1 cellular context compared by ENCODE assay signal in the genomic region with DNA sequence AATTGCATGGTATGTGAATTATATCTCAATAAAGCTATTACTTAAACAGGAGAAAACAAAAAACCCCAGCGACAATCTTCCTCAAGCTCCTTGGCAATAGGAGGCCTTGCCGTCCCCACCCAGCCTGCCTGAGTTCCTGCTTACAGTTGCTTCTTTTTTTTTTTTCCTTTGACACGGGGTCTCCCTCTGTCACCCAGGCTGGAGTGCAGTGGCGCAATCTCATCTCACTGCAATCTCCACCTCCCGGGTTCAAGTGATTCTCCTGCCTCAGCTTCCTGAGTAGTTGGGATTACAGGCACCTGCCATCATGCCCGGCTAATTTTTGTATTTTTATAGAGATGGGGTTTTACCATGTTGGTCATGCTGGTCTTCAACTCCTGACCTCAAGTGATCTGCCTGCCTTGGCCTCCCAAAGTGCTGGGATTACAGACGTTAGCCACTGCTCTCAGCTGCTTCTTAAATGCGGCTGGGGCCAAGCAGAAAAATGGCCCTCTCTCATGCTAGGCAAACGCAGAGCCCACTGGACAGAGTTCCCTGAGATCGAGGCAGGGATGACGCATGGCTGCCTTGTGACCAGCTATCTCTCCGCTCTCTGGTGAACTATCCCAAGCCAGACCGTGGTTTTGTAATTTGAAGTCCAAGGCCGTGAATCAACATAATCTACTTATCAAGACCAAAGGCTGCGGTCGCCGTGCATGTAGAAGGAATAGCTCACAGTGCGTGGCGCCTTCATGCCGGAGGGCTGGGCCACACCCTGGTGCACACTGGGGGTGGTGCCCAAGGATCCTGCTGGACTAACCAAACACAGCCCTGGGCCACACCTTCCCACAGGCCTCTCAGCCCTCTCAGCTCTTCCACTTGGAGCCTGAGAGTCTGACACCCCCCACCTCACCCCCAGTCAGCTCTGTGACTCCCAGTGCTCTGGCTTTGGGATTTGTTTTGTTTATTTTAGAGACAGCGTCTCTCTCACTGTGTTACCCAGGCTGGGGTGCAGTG.
TF ChIP-seq lines count a peak whose summit lies in the region.

No MANE protein-coding gene starts in this region.

TF ChIP-seq in K562, 482 proteins besides CTCF, POLR2A, EP300 and RAD21 (continued from another document and continues in another):
- TF ChIP-seq, protein P1, sequence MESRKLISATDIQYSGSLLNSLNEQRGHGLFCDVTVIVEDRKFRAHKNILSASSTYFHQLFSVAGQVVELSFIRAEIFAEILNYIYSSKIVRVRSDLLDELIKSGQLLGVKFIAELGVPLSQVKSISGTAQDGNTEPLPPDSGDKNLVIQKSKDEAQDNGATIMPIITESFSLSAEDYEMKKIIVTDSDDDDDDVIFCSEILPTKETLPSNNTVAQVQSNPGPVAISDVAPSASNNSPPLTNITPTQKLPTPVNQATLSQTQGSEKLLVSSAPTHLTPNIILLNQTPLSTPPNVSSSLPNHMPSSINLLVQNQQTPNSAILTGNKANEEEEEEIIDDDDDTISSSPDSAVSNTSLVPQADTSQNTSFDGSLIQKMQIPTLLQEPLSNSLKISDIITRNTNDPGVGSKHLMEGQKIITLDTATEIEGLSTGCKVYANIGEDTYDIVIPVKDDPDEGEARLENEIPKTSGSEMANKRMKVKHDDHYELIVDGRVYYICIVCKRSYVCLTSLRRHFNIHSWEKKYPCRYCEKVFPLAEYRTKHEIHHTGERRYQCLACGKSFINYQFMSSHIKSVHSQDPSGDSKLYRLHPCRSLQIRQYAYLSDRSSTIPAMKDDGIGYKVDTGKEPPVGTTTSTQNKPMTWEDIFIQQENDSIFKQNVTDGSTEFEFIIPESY (CRISPR knock-in tag; IDR thresholded peaks at IDR 0.05) = peak; percentile 55; the same call in 1 of the 2 replicates
- TF ChIP-seq NFXL1 (CRISPR knock-in tag; IDR thresholded peaks at IDR 0.05) = peak; percentile 53; the same call in 1 of the 2 replicates
- TF ChIP-seq, protein P2, sequence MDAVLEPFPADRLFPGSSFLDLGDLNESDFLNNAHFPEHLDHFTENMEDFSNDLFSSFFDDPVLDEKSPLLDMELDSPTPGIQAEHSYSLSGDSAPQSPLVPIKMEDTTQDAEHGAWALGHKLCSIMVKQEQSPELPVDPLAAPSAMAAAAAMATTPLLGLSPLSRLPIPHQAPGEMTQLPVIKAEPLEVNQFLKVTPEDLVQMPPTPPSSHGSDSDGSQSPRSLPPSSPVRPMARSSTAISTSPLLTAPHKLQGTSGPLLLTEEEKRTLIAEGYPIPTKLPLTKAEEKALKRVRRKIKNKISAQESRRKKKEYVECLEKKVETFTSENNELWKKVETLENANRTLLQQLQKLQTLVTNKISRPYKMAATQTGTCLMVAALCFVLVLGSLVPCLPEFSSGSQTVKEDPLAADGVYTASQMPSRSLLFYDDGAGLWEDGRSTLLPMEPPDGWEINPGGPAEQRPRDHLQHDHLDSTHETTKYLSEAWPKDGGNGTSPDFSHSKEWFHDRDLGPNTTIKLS (IDR thresholded peaks at IDR 0.05; ENCODE audit: borderline replicate concordance, low read depth) = peak; percentile 41; the same call in 1 of the 2 replicates
- TF ChIP-seq, protein P3, sequence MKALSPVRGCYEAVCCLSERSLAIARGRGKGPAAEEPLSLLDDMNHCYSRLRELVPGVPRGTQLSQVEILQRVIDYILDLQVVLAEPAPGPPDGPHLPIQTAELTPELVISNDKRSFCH (CRISPR knock-in tag; IDR thresholded peaks at IDR 0.05) = no peak
- TF ChIP-seq, protein P3 (tag; IDR thresholded peaks at IDR 0.05) = 0 out of 2 replicates have a peak, but pooled peaks have one; percentile 37
- TF ChIP-seq, protein P4, sequence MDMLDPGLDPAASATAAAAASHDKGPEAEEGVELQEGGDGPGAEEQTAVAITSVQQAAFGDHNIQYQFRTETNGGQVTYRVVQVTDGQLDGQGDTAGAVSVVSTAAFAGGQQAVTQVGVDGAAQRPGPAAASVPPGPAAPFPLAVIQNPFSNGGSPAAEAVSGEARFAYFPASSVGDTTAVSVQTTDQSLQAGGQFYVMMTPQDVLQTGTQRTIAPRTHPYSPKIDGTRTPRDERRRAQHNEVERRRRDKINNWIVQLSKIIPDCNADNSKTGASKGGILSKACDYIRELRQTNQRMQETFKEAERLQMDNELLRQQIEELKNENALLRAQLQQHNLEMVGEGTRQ (CRISPR knock-in tag; IDR thresholded peaks at IDR 0.05) = no peak
- TF ChIP-seq LCOR (CRISPR knock-in tag; IDR thresholded peaks at IDR 0.05) = peak; percentile 29; the same call in 1 of the 2 replicates
- TF ChIP-seq, protein P5, sequence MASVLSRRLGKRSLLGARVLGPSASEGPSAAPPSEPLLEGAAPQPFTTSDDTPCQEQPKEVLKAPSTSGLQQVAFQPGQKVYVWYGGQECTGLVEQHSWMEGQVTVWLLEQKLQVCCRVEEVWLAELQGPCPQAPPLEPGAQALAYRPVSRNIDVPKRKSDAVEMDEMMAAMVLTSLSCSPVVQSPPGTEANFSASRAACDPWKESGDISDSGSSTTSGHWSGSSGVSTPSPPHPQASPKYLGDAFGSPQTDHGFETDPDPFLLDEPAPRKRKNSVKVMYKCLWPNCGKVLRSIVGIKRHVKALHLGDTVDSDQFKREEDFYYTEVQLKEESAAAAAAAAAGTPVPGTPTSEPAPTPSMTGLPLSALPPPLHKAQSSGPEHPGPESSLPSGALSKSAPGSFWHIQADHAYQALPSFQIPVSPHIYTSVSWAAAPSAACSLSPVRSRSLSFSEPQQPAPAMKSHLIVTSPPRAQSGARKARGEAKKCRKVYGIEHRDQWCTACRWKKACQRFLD (CRISPR knock-in tag; IDR thresholded peaks at IDR 0.05) = peak; percentile 93
- TF ChIP-seq CREBBP (IDR thresholded peaks at IDR 0.05; ENCODE audit: low read depth, low read length) = no peak
- TF ChIP-seq FOXM1 (IDR thresholded peaks at IDR 0.05; ENCODE audit: low read depth) = no peak
- TF ChIP-seq FOXM1 (CRISPR knock-in tag; IDR thresholded peaks at IDR 0.05; ENCODE audit: low read depth) = 0 out of 2 replicates have a peak, but pooled peaks have one; percentile 58
- TF ChIP-seq PCBP1 (IDR thresholded peaks at IDR 0.05; ENCODE audit: low read depth, low read length, poor library complexity, severe bottlenecking) = no peak
- TF ChIP-seq SOX6 (IDR thresholded peaks at IDR 0.05) = peak; percentile 79; the same call in 1 of the 2 replicates
- TF ChIP-seq MECOM (CRISPR knock-in tag; IDR thresholded peaks at IDR 0.05) = no peak
- TF ChIP-seq ZNF780A (CRISPR knock-in tag; IDR thresholded peaks at IDR 0.05) = no peak
- TF ChIP-seq TAF7 (tag; IDR thresholded peaks at IDR 0.05) = peak; percentile 43; the same call in 1 of the 2 replicates
- TF ChIP-seq ZBED1 (IDR thresholded peaks at IDR 0.05) = no peak; the same call in 1 of the 2 replicates
- TF ChIP-seq, protein P6, sequence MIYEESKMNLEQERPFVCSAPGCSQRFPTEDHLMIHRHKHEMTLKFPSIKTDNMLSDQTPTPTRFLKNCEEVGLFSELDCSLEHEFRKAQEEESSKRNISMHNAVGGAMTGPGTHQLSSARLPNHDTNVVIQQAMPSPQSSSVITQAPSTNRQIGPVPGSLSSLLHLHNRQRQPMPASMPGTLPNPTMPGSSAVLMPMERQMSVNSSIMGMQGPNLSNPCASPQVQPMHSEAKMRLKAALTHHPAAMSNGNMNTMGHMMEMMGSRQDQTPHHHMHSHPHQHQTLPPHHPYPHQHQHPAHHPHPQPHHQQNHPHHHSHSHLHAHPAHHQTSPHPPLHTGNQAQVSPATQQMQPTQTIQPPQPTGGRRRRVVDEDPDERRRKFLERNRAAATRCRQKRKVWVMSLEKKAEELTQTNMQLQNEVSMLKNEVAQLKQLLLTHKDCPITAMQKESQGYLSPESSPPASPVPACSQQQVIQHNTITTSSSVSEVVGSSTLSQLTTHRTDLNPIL (CRISPR knock-in tag; IDR thresholded peaks at IDR 0.05) = no peak
- TF ChIP-seq, protein P7, sequence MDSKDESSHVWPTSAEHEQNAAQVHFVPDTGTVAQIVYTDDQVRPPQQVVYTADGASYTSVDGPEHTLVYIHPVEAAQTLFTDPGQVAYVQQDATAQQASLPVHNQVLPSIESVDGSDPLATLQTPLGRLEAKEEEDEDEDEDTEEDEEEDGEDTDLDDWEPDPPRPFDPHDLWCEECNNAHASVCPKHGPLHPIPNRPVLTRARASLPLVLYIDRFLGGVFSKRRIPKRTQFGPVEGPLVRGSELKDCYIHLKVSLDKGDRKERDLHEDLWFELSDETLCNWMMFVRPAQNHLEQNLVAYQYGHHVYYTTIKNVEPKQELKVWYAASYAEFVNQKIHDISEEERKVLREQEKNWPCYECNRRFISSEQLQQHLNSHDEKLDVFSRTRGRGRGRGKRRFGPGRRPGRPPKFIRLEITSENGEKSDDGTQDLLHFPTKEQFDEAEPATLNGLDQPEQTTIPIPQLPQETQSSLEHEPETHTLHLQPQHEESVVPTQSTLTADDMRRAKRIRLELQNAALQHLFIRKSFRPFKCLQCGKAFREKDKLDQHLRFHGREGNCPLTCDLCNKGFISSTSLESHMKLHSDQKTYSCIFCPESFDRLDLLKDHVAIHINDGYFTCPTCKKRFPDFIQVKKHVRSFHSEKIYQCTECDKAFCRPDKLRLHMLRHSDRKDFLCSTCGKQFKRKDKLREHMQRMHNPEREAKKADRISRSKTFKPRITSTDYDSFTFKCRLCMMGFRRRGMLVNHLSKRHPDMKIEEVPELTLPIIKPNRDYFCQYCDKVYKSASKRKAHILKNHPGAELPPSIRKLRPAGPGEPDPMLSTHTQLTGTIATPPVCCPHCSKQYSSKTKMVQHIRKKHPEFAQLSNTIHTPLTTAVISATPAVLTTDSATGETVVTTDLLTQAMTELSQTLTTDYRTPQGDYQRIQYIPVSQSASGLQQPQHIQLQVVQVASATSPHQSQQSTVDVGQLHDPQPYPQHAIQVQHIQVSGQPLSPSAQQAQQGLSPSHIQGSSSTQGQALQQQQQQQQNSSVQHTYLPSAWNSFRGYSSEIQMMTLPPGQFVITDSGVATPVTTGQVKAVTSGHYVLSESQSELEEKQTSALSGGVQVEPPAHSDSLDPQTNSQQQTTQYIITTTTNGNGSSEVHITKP (IDR thresholded peaks at IDR 0.05; ENCODE audit: partially characterized antibody) = peak; percentile 58
- no peak for TF ChIP-seq PRMT5 (CRISPR knock-in tag; IDR thresholded peaks at IDR 0.05)
- peak; percentile 89 for TF ChIP-seq CEBPB (tag; IDR thresholded peaks at IDR 0.05)
- no peak for TF ChIP-seq SAP30 (IDR thresholded peaks at IDR 0.05; ENCODE audit: borderline replicate concordance, insufficient read depth, low read depth, low read length, poor library complexity, severe bottlenecking)
- TF ChIP-seq HDAC2 (IDR thresholded peaks at IDR 0.05) = peak; percentile 81
- TF ChIP-seq ZNF431 (CRISPR knock-in tag; IDR thresholded peaks at IDR 0.05) = 0 out of 2 replicates have a peak, but pooled peaks have one; percentile 18
- TF ChIP-seq KLF13 (tag; IDR thresholded peaks at IDR 0.05; ENCODE audit: borderline replicate concordance, low read depth) = no peak
- no peak for TF ChIP-seq SRSF3 (IDR thresholded peaks at IDR 0.05; ENCODE audit: insufficient read depth, low read length)
- no peak for TF ChIP-seq YBX1 (IDR thresholded peaks at IDR 0.05)
- TF ChIP-seq TRIM24 (IDR thresholded peaks at IDR 0.05) = peak in 1 of 2 experiments; percentile 62; a peak in 1 of 4 replicates
- TF ChIP-seq, protein P8, sequence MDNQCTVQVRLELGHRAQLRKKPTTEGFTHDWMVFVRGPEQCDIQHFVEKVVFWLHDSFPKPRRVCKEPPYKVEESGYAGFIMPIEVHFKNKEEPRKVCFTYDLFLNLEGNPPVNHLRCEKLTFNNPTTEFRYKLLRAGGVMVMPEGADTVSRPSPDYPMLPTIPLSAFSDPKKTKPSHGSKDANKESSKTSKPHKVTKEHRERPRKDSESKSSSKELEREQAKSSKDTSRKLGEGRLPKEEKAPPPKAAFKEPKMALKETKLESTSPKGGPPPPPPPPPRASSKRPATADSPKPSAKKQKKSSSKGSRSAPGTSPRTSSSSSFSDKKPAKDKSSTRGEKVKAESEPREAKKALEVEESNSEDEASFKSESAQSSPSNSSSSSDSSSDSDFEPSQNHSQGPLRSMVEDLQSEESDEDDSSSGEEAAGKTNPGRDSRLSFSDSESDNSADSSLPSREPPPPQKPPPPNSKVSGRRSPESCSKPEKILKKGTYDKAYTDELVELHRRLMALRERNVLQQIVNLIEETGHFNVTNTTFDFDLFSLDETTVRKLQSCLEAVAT (IDR thresholded peaks at IDR 0.05) = peak in 1 of 2 experiments; percentile 89; a peak in 2 of 4 replicates
- TF ChIP-seq SMAD3 (CRISPR knock-in tag; conservative IDR thresholded peaks at IDR 0.05) = peak; percentile 28; the same call in 1 of the 2 replicates
- TF ChIP-seq FOXK2 (conservative IDR thresholded peaks at IDR 0.05 in 1 of 2, IDR thresholded peaks at IDR 0.05 in 1 of 2; ENCODE audit: low read depth in 2 of 2) = peak; percentile 4 to 37; a peak in 2 of 4 replicates
- 0 out of 2 replicates have a peak, but pooled peaks have one; percentile 22 for TF ChIP-seq CBFA2T2 (conservative IDR thresholded peaks at IDR 0.05)
- TF ChIP-seq, protein P9, sequence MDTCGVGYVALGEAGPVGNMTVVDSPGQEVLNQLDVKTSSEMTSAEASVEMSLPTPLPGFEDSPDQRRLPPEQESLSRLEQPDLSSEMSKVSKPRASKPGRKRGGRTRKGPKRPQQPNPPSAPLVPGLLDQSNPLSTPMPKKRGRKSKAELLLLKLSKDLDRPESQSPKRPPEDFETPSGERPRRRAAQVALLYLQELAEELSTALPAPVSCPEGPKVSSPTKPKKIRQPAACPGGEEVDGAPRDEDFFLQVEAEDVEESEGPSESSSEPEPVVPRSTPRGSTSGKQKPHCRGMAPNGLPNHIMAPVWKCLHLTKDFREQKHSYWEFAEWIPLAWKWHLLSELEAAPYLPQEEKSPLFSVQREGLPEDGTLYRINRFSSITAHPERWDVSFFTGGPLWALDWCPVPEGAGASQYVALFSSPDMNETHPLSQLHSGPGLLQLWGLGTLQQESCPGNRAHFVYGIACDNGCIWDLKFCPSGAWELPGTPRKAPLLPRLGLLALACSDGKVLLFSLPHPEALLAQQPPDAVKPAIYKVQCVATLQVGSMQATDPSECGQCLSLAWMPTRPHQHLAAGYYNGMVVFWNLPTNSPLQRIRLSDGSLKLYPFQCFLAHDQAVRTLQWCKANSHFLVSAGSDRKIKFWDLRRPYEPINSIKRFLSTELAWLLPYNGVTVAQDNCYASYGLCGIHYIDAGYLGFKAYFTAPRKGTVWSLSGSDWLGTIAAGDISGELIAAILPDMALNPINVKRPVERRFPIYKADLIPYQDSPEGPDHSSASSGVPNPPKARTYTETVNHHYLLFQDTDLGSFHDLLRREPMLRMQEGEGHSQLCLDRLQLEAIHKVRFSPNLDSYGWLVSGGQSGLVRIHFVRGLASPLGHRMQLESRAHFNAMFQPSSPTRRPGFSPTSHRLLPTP (IDR thresholded peaks at IDR 0.05; ENCODE audit: borderline replicate concordance, extremely low read depth, insufficient read length) = no peak
- TF ChIP-seq ZNF561 (CRISPR knock-in tag; conservative IDR thresholded peaks at IDR 0.05) = no peak
- TF ChIP-seq ZNF444 (CRISPR knock-in tag; IDR thresholded peaks at IDR 0.05) = no peak
- peak; percentile 44; the same call in 1 of the 2 replicates for TF ChIP-seq MAFG (tag; conservative IDR thresholded peaks at IDR 0.05)
- no peak; the same call in 1 of the 2 replicates for TF ChIP-seq ADNP (tag; IDR thresholded peaks at IDR 0.05)
- TF ChIP-seq BCOR (IDR thresholded peaks at IDR 0.05) = peak; percentile 63; the same call in 1 of the 2 replicates
- TF ChIP-seq JUN (IDR thresholded peaks at IDR 0.05; ENCODE audit: borderline replicate concordance, low read depth, low read length) = peak; percentile 90
- no peak for TF ChIP-seq JUN (CRISPR knock-in tag; IDR thresholded peaks at IDR 0.05; ENCODE audit: borderline replicate concordance)
- TF ChIP-seq NFATC3 (IDR thresholded peaks at IDR 0.05) = 0 out of 2 replicates have a peak, but pooled peaks have one; percentile 75
- peak; percentile 95 for TF ChIP-seq MTA3 (IDR thresholded peaks at IDR 0.05; ENCODE audit: borderline replicate concordance)
